Comparison of ENCODE assay signal across 8 cellular contexts in the genomic region with DNA sequence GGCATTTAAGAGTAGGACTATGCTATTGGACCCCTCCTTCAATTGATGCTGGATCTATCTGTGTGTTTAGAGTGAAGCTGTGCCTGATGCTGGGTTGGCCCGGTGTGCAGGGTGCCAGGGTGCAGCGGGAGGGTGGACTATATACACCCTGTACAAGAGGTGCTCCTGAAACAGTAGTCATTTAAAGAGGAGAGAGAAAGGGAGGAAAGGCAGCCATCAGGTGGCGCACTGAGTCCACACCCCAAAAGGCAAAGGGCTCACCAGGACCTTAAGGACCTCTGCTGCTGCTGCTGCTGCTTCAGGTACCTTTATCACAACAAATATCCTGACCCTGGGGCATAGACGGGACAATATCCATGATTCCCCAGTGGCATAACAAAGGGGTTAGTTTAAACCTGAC. TPM values are rescaled to one million over a fixed set of nuclear protein-coding genes. Genes with fewer than 3 reads are reported as not detected.
DNase-seq lines count a peak whose midpoint lies in the region; ATAC-seq and TF ChIP-seq lines count a peak whose summit lies in the region.

No MANE protein-coding gene starts in this region.

- DNase-seq in Karpas-422, result peak; percentile 54
- peak; percentile 79 for DNase-seq in activated CD4-positive, alpha-beta T cell treated with anti-CD3 and anti-CD28 coated beads, Interleukin-2, amount 10 ng/mL, durations not matched to agents 24 days and 14 days
- no peak for DNase-seq in foreskin keratinocyte
- DNase-seq in stimulated activated CD8-positive, alpha-beta memory T cell treated with anti-CD3 and anti-CD28 coated beads, Interleukin-12 subunit alpha, Interleukin-12 subunit beta, amount 100 ng/mL, for 24 hours (ENCODE audit: extremely low read depth), result peak; percentile 7
- no peak for DNase-seq in OCI-M2 (lab: John Stamatoyannopoulos, UW; ENCODE audit: unreplicated experiment)
- no peak for DNase-seq in dorsolateral prefrontal cortex
- DNase-seq in NCI-H2227 (lab: John Stamatoyannopoulos, UW; ENCODE audit: unreplicated experiment), result no peak
- DNase-seq in NCI-H446 treated with DMSO at 0.1 percent for 48 hours (lab: John Stamatoyannopoulos, UW), result no peak

- peaks cover 24% of the 10 kb centered on the region for H3K9me3 Mint-ChIP-seq in activated CD4-positive, alpha-beta T cell treated with anti-CD3 and anti-CD28 coated beads, Interleukin-2, amount 10 ng/mL, durations not matched to agents 24 days and 14 days

- peaks cover 12% of the 10 kb centered on the region for H3K36me3 Mint-ChIP-seq in activated CD4-positive, alpha-beta T cell treated with anti-CD3 and anti-CD28 coated beads, Interleukin-2, amount 10 ng/mL, durations not matched to agents 24 days and 14 days (ENCODE audit: low read depth)

- no peaks in the 10 kb centered on the region for H3K27me3 Mint-ChIP-seq in activated CD4-positive, alpha-beta T cell treated with anti-CD3 and anti-CD28 coated beads, Interleukin-2, amount 10 ng/mL, durations not matched to agents 24 days and 14 days

- H3K4me1 Mint-ChIP-seq in activated CD4-positive, alpha-beta T cell treated with anti-CD3 and anti-CD28 coated beads, Interleukin-2, amount 10 ng/mL, durations not matched to agents 24 days and 14 days, result no peaks in the 10 kb centered on the region

- H3K9me2 ChIP-seq in Karpas-422 (replicated peaks; ENCODE audit: insufficient read depth, low read length), result no peaks in the 10 kb centered on the region

- H3K79me2 ChIP-seq in Karpas-422 (ENCODE audit: low read length), result peaks cover 42% of the 10 kb centered on the region

- H3K27me3 ChIP-seq in Karpas-422 (ENCODE audit: low read length) (no peaks in the 10 kb centered on the region), foreskin keratinocyte (no peaks in the 10 kb centered on the region), dorsolateral prefrontal cortex (no peaks in the 10 kb centered on the region)

- peaks cover 36% of the 10 kb centered on the region for H3K36me3 ChIP-seq in Karpas-422 (ENCODE audit: insufficient read depth, low read length)

- no peak overlapping the region for H3K9ac ChIP-seq in Karpas-422 (ENCODE audit: low read length)

- H3K27ac ChIP-seq in Karpas-422 (ENCODE audit: low read length) (no peak overlapping the region), foreskin keratinocyte (no peak overlapping the region), dorsolateral prefrontal cortex (no peak overlapping the region)

- H3K9me3 ChIP-seq in Karpas-422 (ENCODE audit: low read length), result peaks cover 44% of the 10 kb centered on the region

- H2AFZ ChIP-seq in Karpas-422 (ENCODE audit: low read length), result no peak overlapping the region

- no peak for ATAC-seq in foreskin keratinocyte

- H3K4me3 Mint-ChIP-seq in activated CD4-positive, alpha-beta T cell treated with anti-CD3 and anti-CD28 coated beads, Interleukin-2, amount 10 ng/mL, durations not matched to agents 24 days and 14 days, result no peak overlapping the region

- H3K4me2 ChIP-seq in Karpas-422 (ENCODE audit: low read depth, low read length, poor library complexity, severe bottlenecking), result no peak overlapping the region

- H3K4me3 ChIP-seq in Karpas-422 (ENCODE audit: low read length) (no peak overlapping the region), dorsolateral prefrontal cortex (no peak overlapping the region)

- peak; percentile 33 for TF ChIP-seq CTCF in foreskin keratinocyte (conservative IDR thresholded peaks at IDR 0.05)
- no peak for TF ChIP-seq CTCF in dorsolateral prefrontal cortex (IDR thresholded peaks at IDR 0.05 in 54 of 56, conservative IDR thresholded peaks at IDR 0.05 in 2 of 56; ENCODE audit: low read depth in 1 of 56, partially characterized antibody in 56 of 56)

- H3K27ac Mint-ChIP-seq in activated CD4-positive, alpha-beta T cell treated with anti-CD3 and anti-CD28 coated beads, Interleukin-2, amount 10 ng/mL, durations not matched to agents 24 days and 14 days, result no peak overlapping the region

- intact Hi-C loops in activated CD4-positive, alpha-beta T cell treated with anti-CD3 and anti-CD28 coated beads, Interleukin-2, amount 10 ng/mL, durations not matched to agents 24 days and 14 days (cut with micrococcal nuclease), result no loop called here
- intact Hi-C loops in dorsolateral prefrontal cortex (cut with DNase I), result no loop called here

- H4K20me1 ChIP-seq in Karpas-422 (ENCODE audit: insufficient read depth, low read depth, low read length), result no peaks in the 10 kb centered on the region

- H3K4me1 ChIP-seq in Karpas-422 (ENCODE audit: low read length) (no peaks in the 10 kb centered on the region), foreskin keratinocyte (no peaks in the 10 kb centered on the region)

RNA-seq across cellular contexts. Expression of a gene that starts 39.4 kb away (rescaled TPM):
- 10.1 and 11.1 TPM in 2 replicates for total RNA-seq in Karpas-422 (2014; rRNA removed; shearing (Covaris generic); ENCODE audit: low replicate concordance)
- total RNA-seq in activated CD4-positive, alpha-beta T cell treated with anti-CD3 and anti-CD28 coated beads, Interleukin-2, amount 10 ng/mL, durations not matched to agents 24 days and 14 days, result 9.4 and 10.3 TPM in 2 replicates
- total RNA-seq in foreskin keratinocyte (3.8 TPM in 2 replicates), dorsolateral prefrontal cortex (10 to 100 TPM in 99 of 120 experiments, 1 to 10 TPM in 21; 5.2 to 18.6 (median 12.9) TPM)
- 0.82 and 0.84 TPM in 2 replicates for polyA plus RNA-seq in foreskin keratinocyte

RNA-seq across cellular contexts. Expression of a gene that starts 45.7 kb away (rescaled TPM):
- 3.9 and 9.7 TPM in 2 replicates for total RNA-seq in Karpas-422 (2014; rRNA removed; shearing (Covaris generic); ENCODE audit: low replicate concordance)
- 3.0 and 3.7 TPM in 2 replicates for total RNA-seq in activated CD4-positive, alpha-beta T cell treated with anti-CD3 and anti-CD28 coated beads, Interleukin-2, amount 10 ng/mL, durations not matched to agents 24 days and 14 days
- total RNA-seq in foreskin keratinocyte, result 6.6 and 6.7 TPM in 2 replicates
- polyA plus RNA-seq in foreskin keratinocyte, result 1.9 and 2.5 TPM in 2 replicates
- total RNA-seq in dorsolateral prefrontal cortex, result 10 to 100 TPM in 29 of 120 experiments, 1 to 10 TPM in 91; 3.4 to 13.4 (median 8.8) TPM

Comparison
In these comparisons a context has a peak if more than half of its experiments do, and no peak if none do; other contexts are left out.
1. DNase-seq: peak in Karpas-422 (single experiment), activated CD4-positive, alpha-beta T cell treated with anti-CD3 and anti-CD28 coated beads, Interleukin-2, amount 10 ng/mL, durations not matched to agents 24 days and 14 days (single experiment) and stimulated activated CD8-positive, alpha-beta memory T cell treated with anti-CD3 and anti-CD28 coated beads, Interleukin-12 subunit alpha, Interleukin-12 subunit beta, amount 100 ng/mL, for 24 hours (single experiment); none in foreskin keratinocyte (0 of 2), OCI-M2 (single experiment), dorsolateral prefrontal cortex (0 of 10), NCI-H2227 (single experiment) and NCI-H446 treated with DMSO at 0.1 percent for 48 hours (single experiment).